ENCODE assay signal across 31 cellular contexts in the genomic region with DNA sequence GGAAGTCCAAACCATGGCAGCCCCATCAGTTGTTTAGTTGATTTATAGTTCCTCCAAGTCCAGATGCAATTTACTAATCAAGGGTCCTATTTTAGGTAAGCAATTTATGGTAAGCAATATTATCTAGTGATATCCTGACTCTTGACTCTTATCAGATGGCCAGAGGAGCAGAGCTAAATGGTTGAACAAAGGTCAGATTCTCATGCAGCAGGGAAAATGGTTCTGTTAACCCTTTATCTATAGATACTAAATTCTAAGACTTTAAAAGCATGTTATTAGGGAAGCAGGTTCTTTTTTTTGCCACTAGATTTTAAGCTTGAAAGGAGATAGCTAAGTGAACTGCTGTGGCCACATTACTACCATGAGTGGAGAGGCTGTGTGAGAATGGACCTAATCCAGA.
"Had no signal": no experiment of that assay in that cellular context is flagged by ENCODE, and none has a peak within 500 bp of the region (broad histone marks: within the 10 kb centered on the region; RNA-seq: fewer than 3 reads in every experiment).

No MANE protein-coding gene starts in this region.

- H3K4me1 ChIP-seq: ascending aorta had no signal

- H3K4me3 ChIP-seq: ascending aorta, cardiac muscle cell had no signal

- DNase-seq: activated CD4-positive, alpha-beta memory T cell treated with anti-CD3 and anti-CD28 coated beads, Interleukin-2, amount 10 ng/mL, durations not matched to agents 7 days and 5 days; activated CD4-positive, alpha-beta T cell treated with anti-CD3 and anti-CD28 coated beads for 1 hour; activated CD4-positive, alpha-beta T cell treated with anti-CD3 and anti-CD28 coated beads for 36 hours; activated CD4-positive, alpha-beta T cell treated with anti-CD3 and anti-CD28 coated beads for 48 hours; activated CD4-positive, alpha-beta T cell treated with anti-CD3 and anti-CD28 coated beads, Interleukin-2, amount 10 ng/mL, durations not matched to agents 7 days and 5 days; activated CD4-positive, alpha-beta T cell treated with anti-CD3 and anti-CD28 coated beads, Interleukin-2, amount 50 U/mL, for 48 hours; activated CD4-positive, CD25-positive, alpha-beta regulatory T cell; activated CD8-positive, alpha-beta memory T cell treated with anti-CD3 and anti-CD28 coated beads for 24 hours; activated CD8-positive, alpha-beta memory T cell treated with anti-CD3 and anti-CD28 coated beads, Interleukin-2, amount 10 ng/mL, durations not matched to agents 7 days and 5 days; activated CD8-positive, alpha-beta memory T cell treated with anti-CD3 and anti-CD28 coated beads, Interleukin-2, amount 50 U/mL, for 48 hours; activated CD8-positive, alpha-beta T cell treated with anti-CD3 and anti-CD28 coated beads, Interleukin-2, amount 10 ng/mL, durations not matched to agents 7 days and 5 days; activated effector memory CD4-positive, alpha-beta T cell treated with Interleukin-2 at 50 U/mL for 16 hours; activated gamma-delta T cell; activated naive CD4-positive, alpha-beta T cell treated with anti-CD3 and anti-CD28 coated beads, Interleukin-2, amount 10 ng/mL, durations not matched to agents 7 days and 5 days; activated naive CD4-positive, alpha-beta T cell treated with Interleukin-2 at 50 U/mL for 16 hours; activated naive CD8-positive, alpha-beta T cell treated with anti-CD3 and anti-CD28 coated beads, Interleukin-2, amount 10 ng/mL, durations not matched to agents 7 days and 5 days; activated naive CD8-positive, alpha-beta T cell treated with anti-CD3 and anti-CD28 coated beads, Interleukin-2, amount 50 U/mL, for 24 hours; activated T-cell treated with anti-CD3 and anti-CD28 coated beads, Interleukin-2, amount 50 U/mL, for 24 hours; amygdala; anterior cingulate cortex; caudate nucleus; cerebellar nuclear complex; T-helper 1 cell; T-helper 2 cell; T-helper 9 cell had no signal

- H3K9me3 ChIP-seq: ascending aorta had no signal

- H3K27ac ChIP-seq: ascending aorta, cardiac muscle cell, VCaP had no signal

- H3K27me3 ChIP-seq: ascending aorta, cardiac muscle cell had no signal

- ATAC-seq: activated CD4-positive, alpha-beta T cell treated with anti-CD3 and anti-CD28 coated beads for 36 hours; activated CD4-positive, CD25-positive, alpha-beta regulatory T cell treated with anti-CD3 and anti-CD28 coated beads, Interleukin-2, amount 50 U/mL, for 24 hours; activated CD8-positive, alpha-beta memory T cell treated with anti-CD3 and anti-CD28 coated beads, Interleukin-2, amount 10 ng/mL, durations not matched to agents 7 days and 5 days; activated CD8-positive, alpha-beta T cell treated with anti-CD3 and anti-CD28 coated beads, Interleukin-2, amount 10 ng/mL, durations not matched to agents 7 days and 5 days; activated naive CD8-positive, alpha-beta T cell treated with anti-CD3 and anti-CD28 coated beads, Interleukin-2, amount 50 U/mL, for 24 hours had no signal

- H3K36me3 ChIP-seq: ascending aorta, cardiac muscle cell had no signal

- FAIRE-seq: bronchial epithelial cell, TTC549 had no signal
